ENCODE assay signal across 21 cellular contexts in the genomic region with DNA sequence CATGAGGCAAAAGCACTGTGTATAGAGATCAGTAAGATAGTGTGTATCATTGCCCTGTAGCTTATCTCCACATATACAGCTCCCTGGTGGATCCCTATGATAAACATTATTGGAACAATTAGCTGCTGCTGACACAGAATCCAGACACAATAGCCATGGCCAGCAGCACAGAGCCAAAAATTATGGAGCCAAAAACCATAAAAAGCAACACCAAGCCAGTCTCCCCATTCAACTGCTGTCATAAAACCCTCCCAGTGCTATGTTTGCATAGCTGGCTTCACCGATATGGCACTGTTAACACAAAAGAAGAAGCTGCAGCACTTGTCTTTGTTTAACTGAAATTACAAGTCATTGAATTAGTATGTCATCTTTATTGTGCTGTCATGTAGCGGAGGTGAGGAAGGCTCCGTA.
DNase-seq lines count a peak whose midpoint lies in the region; ATAC-seq and TF ChIP-seq lines count a peak whose summit lies in the region.
"Had no signal": no experiment of that assay in that cellular context is flagged by ENCODE, and none has a peak within 500 bp of the region (broad histone marks: within the 10 kb centered on the region; RNA-seq: fewer than 3 reads in every experiment).

No MANE protein-coding gene starts in this region.

- no peaks in the 10 kb centered on the region for H3K9me2 ChIP-seq in hepatocyte (replicated peaks; ENCODE audit: insufficient read depth)

- WGBS in endodermal cell (ENCODE audit: insufficient coverage in 1 of 2, insufficient read length in 1 of 2), 2 experiments: 67 to 71% methylated on average over 1 to 3 of the region's 3 CpGs
- 54% methylated on average over 3 of the region's 3 CpGs for WGBS in hepatocyte (ENCODE audit: low lambda C conversion rate, missing lambda C conversion rate)

- peaks cover 8% of the 10 kb centered on the region for H3K4me1 ChIP-seq in endodermal cell (ENCODE audit: control insufficient read depth, insufficient read depth, low read length)
- no peaks in the 10 kb centered on the region for H3K4me1 ChIP-seq in SJCRH30
- H3K4me1 ChIP-seq in hepatocyte (ENCODE audit: insufficient read depth): no peaks in the 10 kb centered on the region
- H3K4me1 ChIP-seq: left lung had no signal

- H3K4me1 Mint-ChIP-seq in endodermal cell: peaks cover 9% of the 10 kb centered on the region
- H3K4me1 Mint-ChIP-seq in naive thymus-derived CD8-positive, alpha-beta T cell: no peaks in the 10 kb centered on the region
- H3K4me1 Mint-ChIP-seq: central memory CD8-positive, alpha-beta T cell had no signal

- H2AFZ ChIP-seq in hepatocyte: no peak overlapping the region
- H2AFZ ChIP-seq: PC-9 had no signal

- H3K27me3 Mint-ChIP-seq in endodermal cell (ENCODE audit: insufficient read depth): no peaks in the 10 kb centered on the region
- no peaks in the 10 kb centered on the region for H3K27me3 Mint-ChIP-seq in naive thymus-derived CD8-positive, alpha-beta T cell
- H3K27me3 Mint-ChIP-seq: activated CD4-positive, alpha-beta memory T cell treated with anti-CD3 and anti-CD28 coated beads for 36 hours; central memory CD8-positive, alpha-beta T cell; effector memory CD8-positive, alpha-beta T cell; progenitor cell of endocrine pancreas; type B pancreatic cell had no signal

- no peak overlapping the region for H3K4me3 Mint-ChIP-seq in endodermal cell
- H3K4me3 Mint-ChIP-seq in naive thymus-derived CD8-positive, alpha-beta T cell: no peak overlapping the region
- H3K4me3 Mint-ChIP-seq: activated CD4-positive, alpha-beta memory T cell treated with anti-CD3 and anti-CD28 coated beads for 36 hours; activated T-helper 1 cell treated with anti-CD3 and anti-CD28 coated beads, Interleukin-12 subunit alpha, Interleukin-12 subunit beta, Interleukin-2, Interleukin-4 antibody, amounts not matched to agents 30 ng/mL and 10 ng/mL and 1 ng/mL, durations not matched to agents 14 hours and 24 hours and 36 hours; central memory CD8-positive, alpha-beta T cell; effector memory CD8-positive, alpha-beta T cell; type B pancreatic cell had no signal

- H3K36me3 Mint-ChIP-seq in endodermal cell (ENCODE audit: low read depth): no peaks in the 10 kb centered on the region
- H3K36me3 Mint-ChIP-seq in naive thymus-derived CD8-positive, alpha-beta T cell: no peaks in the 10 kb centered on the region
- H3K36me3 Mint-ChIP-seq: activated CD4-positive, alpha-beta memory T cell treated with anti-CD3 and anti-CD28 coated beads for 36 hours; type B pancreatic cell had no signal

- no peak overlapping the region for H3K27ac Mint-ChIP-seq in endodermal cell
- no peak overlapping the region for H3K27ac Mint-ChIP-seq in naive thymus-derived CD8-positive, alpha-beta T cell
- H3K27ac Mint-ChIP-seq: activated CD4-positive, alpha-beta memory T cell treated with anti-CD3 and anti-CD28 coated beads for 36 hours; activated T-helper 1 cell treated with anti-CD3 and anti-CD28 coated beads, Interleukin-12 subunit alpha, Interleukin-12 subunit beta, Interleukin-2, Interleukin-4 antibody, amounts not matched to agents 30 ng/mL and 10 ng/mL and 1 ng/mL, durations not matched to agents 14 hours and 24 hours and 36 hours; effector memory CD8-positive, alpha-beta T cell; progenitor cell of endocrine pancreas; type B pancreatic cell had no signal

- DNase-seq in DMS53 treated with DMSO at 0.1 percent for 48 hours (lab: John Stamatoyannopoulos, UW; ENCODE audit: unreplicated experiment): peak; percentile 48
- peak; percentile 43 to 48 for DNase-seq in NCI-H187 (lab: John Stamatoyannopoulos, UW)
- DNase-seq in NCI-H69 (lab: John Stamatoyannopoulos, UW): peak; percentile 99
- no peak for DNase-seq in endodermal cell
- DNase-seq in SJCRH30: no peak
- DNase-seq in naive thymus-derived CD8-positive, alpha-beta T cell: no peak
- no peak for DNase-seq in hepatocyte (ENCODE audit: low spot score)
- DNase-seq: ACHN; activated CD4-positive, alpha-beta memory T cell treated with anti-CD3 and anti-CD28 coated beads for 36 hours; effector memory CD8-positive, alpha-beta T cell; GF-D8; left lung; NCI-H1694 treated with DMSO at 0.1 percent for 48 hours; PC-9; stimulated activated CD4-positive, alpha-beta T cell treated with anti-CD3 and anti-CD28 coated beads, Interleukin-12 subunit alpha, Interleukin-12 subunit beta, amount 100 ng/mL, for 4 hours; stimulated activated naive CD4-positive, alpha-beta T cell treated with Interleukin-2 at 50 U/mL for 16 hours had no signal

- no peaks in the 10 kb centered on the region for H4K20me1 ChIP-seq in hepatocyte (ENCODE audit: insufficient read depth, poor library complexity, severe bottlenecking)

- H3K9me3 ChIP-seq in endodermal cell (ENCODE audit: control insufficient read depth, low read length): no peaks in the 10 kb centered on the region
- no peaks in the 10 kb centered on the region for H3K9me3 ChIP-seq in SJCRH30 (replicated peaks)
- no peaks in the 10 kb centered on the region for H3K9me3 ChIP-seq in hepatocyte (ENCODE audit: low read depth)
- H3K9me3 ChIP-seq: left lung had no signal

- peaks cover 3% of the 10 kb centered on the region for H3K9me3 Mint-ChIP-seq in endodermal cell
- H3K9me3 Mint-ChIP-seq in naive thymus-derived CD8-positive, alpha-beta T cell: peaks cover 0 to 11% (median 4%) of the 10 kb centered on the region in 9 donors
- H3K9me3 Mint-ChIP-seq: activated CD4-positive, alpha-beta memory T cell treated with anti-CD3 and anti-CD28 coated beads for 36 hours; activated T-helper 1 cell treated with anti-CD3 and anti-CD28 coated beads, Interleukin-12 subunit alpha, Interleukin-12 subunit beta, Interleukin-2, Interleukin-4 antibody, amounts not matched to agents 30 ng/mL and 10 ng/mL and 1 ng/mL, durations not matched to agents 14 hours and 24 hours and 36 hours; type B pancreatic cell had no signal

- H3K27me3 ChIP-seq in endodermal cell (ENCODE audit: control insufficient read depth, insufficient read depth, low read length, poor library complexity, severe bottlenecking) (no peaks in the 10 kb centered on the region), SJCRH30 (no peaks in the 10 kb centered on the region), hepatocyte (no peaks in the 10 kb centered on the region)
- H3K27me3 ChIP-seq: left lung had no signal

- H3K79me2 ChIP-seq in hepatocyte: no peaks in the 10 kb centered on the region

- no peak overlapping the region for H3K4me3 ChIP-seq in endodermal cell (ENCODE audit: low read length)
- no peak overlapping the region for H3K4me3 ChIP-seq in SJCRH30
- H3K4me3 ChIP-seq in hepatocyte: no peak overlapping the region
- H3K4me3 ChIP-seq: left lung, PC-9 had no signal

- H3K27ac ChIP-seq in endodermal cell (ENCODE audit: low read depth, low read length) (peak overlapping the region; percentile 78), SJCRH30 (no peak overlapping the region), hepatocyte (no peak overlapping the region)
- H3K27ac ChIP-seq: left lung, PC-9 had no signal

- no peak overlapping the region for H3K4me2 ChIP-seq in hepatocyte
- H3K4me2 ChIP-seq: PC-9 had no signal

- no peak overlapping the region for H3K9ac ChIP-seq in endodermal cell (ENCODE audit: extremely low read depth, low read length, poor library complexity, severe bottlenecking)

- TF ChIP-seq CTCF in endodermal cell (conservative IDR thresholded peaks at IDR 0.05) (no peak), hepatocyte (IDR thresholded peaks at IDR 0.05; ENCODE audit: poor library complexity) (no peak)

- H3K36me3 ChIP-seq in endodermal cell (ENCODE audit: control insufficient read depth, insufficient read depth, low read length) (no peaks in the 10 kb centered on the region), SJCRH30 (no peaks in the 10 kb centered on the region), hepatocyte (replicated peaks; ENCODE audit: insufficient read depth, low read depth) (no peaks in the 10 kb centered on the region)
- H3K36me3 ChIP-seq: left lung had no signal

- no peak for ATAC-seq in esophagus mucosa
- ATAC-seq in naive thymus-derived CD8-positive, alpha-beta T cell: no peak
- ATAC-seq: effector memory CD8-positive, alpha-beta T cell; left lung had no signal

- POLR2A ChIA-PET in naive thymus-derived CD8-positive, alpha-beta T cell (lab: Charles Lee): no interaction called here

Comparison
In these comparisons a context has a peak if more than half of its experiments do, and no peak if none do; other contexts are left out.
1. DNase-seq: peak in DMS53 treated with DMSO at 0.1 percent for 48 hours (single experiment), NCI-H187 (2 of 2) and NCI-H69 (single experiment); none in endodermal cell (single experiment), SJCRH30 (0 of 2), naive thymus-derived CD8-positive, alpha-beta T cell (0 of 10) and hepatocyte (single experiment).